Comparison of ENCODE assay signal across 8 cellular contexts in the genomic region with DNA sequence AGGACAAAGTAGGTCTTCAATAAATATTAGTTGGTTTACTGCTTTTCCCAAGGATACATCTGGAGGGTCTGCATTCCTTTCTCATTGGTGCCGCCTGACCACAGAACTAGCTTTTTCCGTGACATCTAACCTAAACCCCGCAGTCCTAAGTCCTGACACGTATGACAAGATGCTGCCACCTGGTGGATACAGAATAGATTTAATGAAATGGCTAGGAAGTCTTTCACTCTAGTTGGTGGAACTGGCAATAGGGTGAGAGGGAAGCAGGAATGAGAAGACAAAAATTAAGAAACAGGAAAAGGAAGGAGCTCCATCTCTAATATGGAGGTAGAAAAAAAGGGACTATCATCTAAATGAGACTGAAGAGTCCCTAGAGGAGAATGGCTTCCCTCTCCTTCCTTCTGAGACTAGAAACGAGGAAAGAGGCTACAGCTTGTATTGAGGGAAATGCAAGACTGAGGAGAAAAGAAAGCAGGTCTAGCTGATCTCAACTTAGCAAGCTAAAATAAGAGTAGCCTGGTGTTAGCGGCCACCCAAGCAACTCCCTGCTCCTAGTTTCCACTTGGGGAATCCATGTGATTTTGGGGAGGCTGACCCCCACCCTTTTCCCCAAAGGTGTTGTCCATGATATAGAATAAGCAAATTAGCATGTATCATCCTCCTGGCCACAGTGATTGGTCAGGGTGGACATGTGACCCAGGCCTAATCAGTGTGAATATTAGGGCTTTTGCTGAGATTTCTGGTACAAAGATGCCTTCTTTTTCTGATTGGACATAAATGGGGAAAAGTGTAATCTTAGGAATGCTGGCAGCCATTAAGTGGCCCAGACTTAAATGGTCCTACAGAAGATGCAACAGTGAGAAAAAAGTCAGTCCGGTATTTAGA. TPM values are rescaled to one million over a fixed set of nuclear protein-coding genes. Genes with fewer than 3 reads are reported as not detected.
DNase-seq lines count a peak whose midpoint lies in the region; TF ChIP-seq lines count a peak whose summit lies in the region.

No MANE protein-coding gene starts in this region.

- H3K4me3 ChIP-seq in PC-9 (no peak overlapping the region), fibroblast of villous mesenchyme (ENCODE audit: low read depth, low read length) (no peak overlapping the region), neutrophil (ENCODE audit: low read depth in 1 of 2, low read length in 1 of 2) (no peak overlapping the region), vagina (no peak overlapping the region)

- H3K27me3 ChIP-seq in PC-9 (ENCODE audit: insufficient read depth, low read depth) (no peaks in the 10 kb centered on the region), neutrophil (no peaks in the 10 kb centered on the region), vagina (no peaks in the 10 kb centered on the region)

- H2AFZ ChIP-seq in PC-9: no peak overlapping the region

- H3K4me2 ChIP-seq in PC-9: no peak overlapping the region

- DNase-seq in activated CD8-positive, alpha-beta memory T cell treated with anti-CD3 and anti-CD28 coated beads for 4 hours (ENCODE audit: low read depth in 2 of 2): peak; percentile 15 to 27
- no peak for DNase-seq in activated CD8-positive, alpha-beta memory T cell treated with anti-CD3 and anti-CD28 coated beads for 24 hours
- DNase-seq in LHCN-M2 (ENCODE audit: low read depth) (peak; percentile 84), PC-9 (peak; percentile 41 to 76), fibroblast of villous mesenchyme (ENCODE audit: low read depth) (peak; percentile 88), vagina (ENCODE audit: extremely low spot score in 2 of 2) (no peak)
- DNase-seq in activated T-helper 9 cell treated with anti-CD3 and anti-CD28 coated beads, Interleukin-2, amount 50 U/mL, for 16 hours (ENCODE audit: low read depth): peak; percentile 28

- TF ChIP-seq CTCF in PC-9 (conservative IDR thresholded peaks at IDR 0.05) (peak; percentile 85), fibroblast of villous mesenchyme (IDR thresholded peaks at IDR 0.05; ENCODE audit: insufficient read depth, low read depth, low read length) (peak; percentile 68), neutrophil (IDR thresholded peaks at IDR 0.05) (peak; percentile 76), vagina (IDR thresholded peaks at IDR 0.05) (peak; percentile 56 to 77 (median 73))

- H3K79me2 ChIP-seq in PC-9 (ENCODE audit: low read depth): peaks cover 4% of the 10 kb centered on the region; the same call in 1 of the 2 replicates

- no peaks in the 10 kb centered on the region for H4K20me1 ChIP-seq in PC-9 (ENCODE audit: insufficient read depth)

- peaks cover 21% of the 10 kb centered on the region for H3F3A ChIP-seq in PC-9 (ENCODE audit: insufficient read depth, low read depth)

- H3K4me1 ChIP-seq in PC-9 (replicated peaks; ENCODE audit: insufficient read depth) (peaks cover 2% of the 10 kb centered on the region; the same call in 1 of the 2 replicates), neutrophil (ENCODE audit: control insufficient read depth in 1 of 2, insufficient read depth in 1 of 2, low read depth in 1 of 2, low read length in 1 of 2) (peaks cover 4 to 5% of the 10 kb centered on the region in 2 experiments), vagina (peaks cover 7% of the 10 kb centered on the region)

- BruUV-seq in PC-9 (replicated peaks; lab: Mats Ljungman, UMichigan): no TSS peak

- intact Hi-C loops in PC-9 (cut with micrococcal nuclease; ENCODE audit: unreplicated experiment): loop anchor here (1.0 to 5.0 kb wide), 2 partner anchors 40 to 144 kb away; a partner anchor contains a TSS
- intact Hi-C loops in vagina (cut with DNase I): loop anchor here (2.0 to 5.0 kb wide), 3 partner anchors 40 to 59 kb away; a partner anchor contains a TSS

- no peaks in the 10 kb centered on the region for H3K9me2 ChIP-seq in PC-9 (ENCODE audit: insufficient read depth)

- POLR2A ChIA-PET in PC-9 (lab: Charles Lee; ENCODE audit: unreplicated experiment): interaction anchor here (0.6 to 1.0 kb wide), 6 partner anchors 9 to 644 kb away, joined by 3 to 6 read pairs (median 4); no protein-coding TSS in a partner anchor

- H3K27ac ChIP-seq in PC-9 (peak overlapping the region; percentile 32), neutrophil (peak overlapping the region; percentile 31), vagina (no peak overlapping the region)

- H3K36me3 ChIP-seq in PC-9 (ENCODE audit: low read depth) (peaks cover 4% of the 10 kb centered on the region; the same call in 1 of the 2 replicates), neutrophil (peaks cover 28% of the 10 kb centered on the region), vagina (peaks cover 0 to 17% of the 10 kb centered on the region in 2 donors)

- H3K9me3 ChIP-seq in PC-9 (ENCODE audit: insufficient read depth, low read depth) (no peaks in the 10 kb centered on the region), neutrophil (no peaks in the 10 kb centered on the region), vagina (no peaks in the 10 kb centered on the region)

- CTCF ChIA-PET in PC-9 (lab: Charles Lee): interaction anchor here (0.6 to 2.4 kb wide), 12 partner anchors 11 to 564 kb away, joined by 3 to 32 read pairs (median 4); a partner anchor contains a TSS

- TF ChIP-seq POLR2A in vagina (IDR thresholded peaks at IDR 0.05): no peak

RNA-seq across cellular contexts. Expression of a gene that starts 5.9 kb away (rescaled TPM):
- total RNA-seq in LHCN-M2 (2014; rRNA removed) (62.8 and 73.3 TPM in 2 replicates), PC-9 (2021) (73.6 and 75.7 TPM in 2 replicates), fibroblast of villous mesenchyme (34.8 and 58.7 TPM in 2 replicates), vagina (13.0 TPM)
- 21.4 TPM for polyA plus RNA-seq in LHCN-M2 (2012)

RNA-seq across cellular contexts. Expression of a gene that starts 13.9 kb away (rescaled TPM):
- 45.6 and 60.0 TPM in 2 replicates for total RNA-seq in LHCN-M2 (2014; rRNA removed)
- polyA plus RNA-seq in LHCN-M2 (2012): 41.1 TPM
- total RNA-seq in PC-9 (2021): 40.0 and 44.3 TPM in 2 replicates
- total RNA-seq in fibroblast of villous mesenchyme: 61.2 and 85.5 TPM in 2 replicates
- 69.0 TPM for total RNA-seq in vagina

RNA-seq across cellular contexts. Expression of a gene that starts 31.4 kb away (rescaled TPM):
- total RNA-seq in LHCN-M2 (2014; rRNA removed) (16.2 and 17.9 TPM in 2 replicates), PC-9 (2021) (11.3 and 18.4 TPM in 2 replicates), fibroblast of villous mesenchyme (23.3 and 27.7 TPM in 2 replicates), vagina (30.9 TPM)
- 11.6 TPM for polyA plus RNA-seq in LHCN-M2 (2012)

RNA-seq across cellular contexts. Expression of a gene that starts 58.3 kb away (rescaled TPM):
- 238 and 258 TPM in 2 replicates for total RNA-seq in LHCN-M2 (2014; rRNA removed)
- 418 TPM for polyA plus RNA-seq in LHCN-M2 (2012)
- 334 and 345 TPM in 2 replicates for total RNA-seq in PC-9 (2021)
- 427 and 490 TPM in 2 replicates for total RNA-seq in fibroblast of villous mesenchyme
- total RNA-seq in vagina: 292 TPM

RNA-seq across cellular contexts. Expression of a gene that starts 59.0 kb away (rescaled TPM):
- 16.2 and 21.6 TPM in 2 replicates for total RNA-seq in LHCN-M2 (2014; rRNA removed)
- polyA plus RNA-seq in LHCN-M2 (2012): 9.8 TPM
- 26.6 and 28.7 TPM in 2 replicates for total RNA-seq in PC-9 (2021)
- 12.6 and 16.4 TPM in 2 replicates for total RNA-seq in fibroblast of villous mesenchyme
- 26.8 TPM for total RNA-seq in vagina

Comparison
In these comparisons a context has a peak if more than half of its experiments do, and no peak if none do; other contexts are left out.
1. DNase-seq: peak in activated CD8-positive, alpha-beta memory T cell treated with anti-CD3 and anti-CD28 coated beads for 4 hours (2 of 2), LHCN-M2 (single experiment), PC-9 (2 of 2), activated T-helper 9 cell treated with anti-CD3 and anti-CD28 coated beads, Interleukin-2, amount 50 U/mL, for 16 hours (single experiment) and fibroblast of villous mesenchyme (single experiment); none in activated CD8-positive, alpha-beta memory T cell treated with anti-CD3 and anti-CD28 coated beads for 24 hours (single experiment) and vagina (0 of 2).
2. Peak in every context shown above with its lines, with median percentiles within 50 percentile points of each other: CTCF ChIP-seq.